In genomic region chr1:232648316-232648715, GRCh38 we compare ENCODE assay signal across 27 cellular contexts. TPM values are rescaled to one million over a fixed set of nuclear protein-coding genes. Genes with fewer than 3 reads are reported as not detected.
DNase-seq lines count a peak whose midpoint lies in the region; ATAC-seq, FAIRE-seq and TF ChIP-seq lines count a peak whose summit lies in the region.
"Had no signal": no experiment of that assay in that cellular context is flagged by ENCODE, and none has a peak within 500 bp of the region (broad histone marks: within the 10 kb centered on the region; RNA-seq: fewer than 3 reads in every experiment).

No MANE protein-coding gene starts in this region.

- H3K4me2 ChIP-seq in osteoblast (ENCODE audit: insufficient read depth, low read length): no peak overlapping the region
- H3K4me2 ChIP-seq: KMS-11 had no signal

- H3K27ac Mint-ChIP-seq in stimulated activated naive CD8-positive, alpha-beta T cell treated with anti-CD3 and anti-CD28 coated beads, Interleukin-15, amount 100 ng/mL, for 72 hours: no peak overlapping the region
- H3K27ac Mint-ChIP-seq: CD8-positive, alpha-beta T cell; dendritic cell treated with granulocyte-macrophage colony-stimulating factor and Interleukin-4, amounts not matched to agents 40 ng/mL and 50 ng/mL, for 4 days; nephron progenitor cell had no signal

- no peaks in the 10 kb centered on the region for H3K9me3 ChIP-seq in osteoblast (ENCODE audit: low read depth, low read length)
- H3K9me3 ChIP-seq in small intestine (ENCODE audit: control insufficient read depth, low read depth): no peaks in the 10 kb centered on the region
- H3K9me3 ChIP-seq: right lobe of liver had no signal

- peak; percentile 14 for ATAC-seq in stimulated activated naive CD8-positive, alpha-beta T cell treated with anti-CD3 and anti-CD28 coated beads, Interleukin-15, Interleukin-2, amounts not matched to agents 100 U/mL and 50 U/mL, for 24 hours
- no peak for ATAC-seq in stimulated activated naive CD8-positive, alpha-beta T cell treated with anti-CD3 and anti-CD28 coated beads, Interleukin-15, amount 100 ng/mL, for 72 hours
- no peak for ATAC-seq in foreskin keratinocyte
- ATAC-seq: CD8-positive, alpha-beta T cell; GM12878; left lobe of liver; right lobe of liver had no signal

- no peaks in the 10 kb centered on the region for H3K27me3 ChIP-seq in osteoblast (ENCODE audit: insufficient read depth, low read length)
- no peaks in the 10 kb centered on the region for H3K27me3 ChIP-seq in small intestine (ENCODE audit: control insufficient read depth in 2 of 2, insufficient read depth in 2 of 2, low read length in 2 of 2)
- H3K27me3 ChIP-seq in foreskin keratinocyte: no peaks in the 10 kb centered on the region
- H3K27me3 ChIP-seq: right lobe of liver, transverse colon had no signal

- H3K27ac ChIP-seq in osteoblast (ENCODE audit: low read depth, low read length) (no peak overlapping the region), small intestine (ENCODE audit: low read depth in 1 of 2, low read length in 1 of 2) (no peak overlapping the region), foreskin keratinocyte (no peak overlapping the region)
- H3K27ac ChIP-seq: KMS-11, right lobe of liver, transverse colon had no signal

- no peak overlapping the region for H3K4me3 Mint-ChIP-seq in stimulated activated naive CD8-positive, alpha-beta T cell treated with anti-CD3 and anti-CD28 coated beads, Interleukin-15, amount 100 ng/mL, for 72 hours
- H3K4me3 Mint-ChIP-seq: CD8-positive, alpha-beta T cell; dendritic cell treated with granulocyte-macrophage colony-stimulating factor and Interleukin-4, amounts not matched to agents 40 ng/mL and 50 ng/mL, for 4 days; nephron progenitor cell had no signal

- H3K4me3 ChIP-seq in choroid plexus epithelial cell (ENCODE audit: low read depth, low read length): no peak overlapping the region
- H3K4me3 ChIP-seq in osteoblast (ENCODE audit: insufficient read depth, low read length): no peak overlapping the region
- no peak overlapping the region for H3K4me3 ChIP-seq in small intestine (ENCODE audit: low read depth in 1 of 2, low read length in 2 of 2)
- H3K4me3 ChIP-seq: GM12878, right lobe of liver, transverse colon had no signal

- H3K4me1 Mint-ChIP-seq in stimulated activated naive CD8-positive, alpha-beta T cell treated with anti-CD3 and anti-CD28 coated beads, Interleukin-15, amount 100 ng/mL, for 72 hours: no peaks in the 10 kb centered on the region

- peaks cover 0 to 3% of the 10 kb centered on the region in 2 donors for H3K9me3 Mint-ChIP-seq in stimulated activated naive CD8-positive, alpha-beta T cell treated with anti-CD3 and anti-CD28 coated beads, Interleukin-15, amount 100 ng/mL, for 72 hours
- H3K9me3 Mint-ChIP-seq: CD8-positive, alpha-beta T cell had no signal

- TF ChIP-seq CTCF in choroid plexus epithelial cell (conservative IDR thresholded peaks at IDR 0.05; ENCODE audit: low read depth, low read length) (no peak), osteoblast (IDR thresholded peaks at IDR 0.05; ENCODE audit: extremely low read depth, low read depth, low read length) (no peak), foreskin keratinocyte (conservative IDR thresholded peaks at IDR 0.05) (no peak)

- no peaks in the 10 kb centered on the region for H4K20me1 ChIP-seq in osteoblast (ENCODE audit: insufficient read depth, low read length)

- no peaks in the 10 kb centered on the region for H3K79me2 ChIP-seq in osteoblast (ENCODE audit: insufficient read depth, low read length)

- H2AFZ ChIP-seq in osteoblast (ENCODE audit: low read length): no peak overlapping the region

- FAIRE-seq in small intestine (lab: Jason Lieb, UNC): no peak
- FAIRE-seq: A204.1, endometrium, GM12878, H1 had no signal

- 50 to 56% (median 54%) methylated on average over 3 of the region's 3 CpGs for WGBS in small intestine, 3 donors

- no peak for DNase-seq in stimulated activated naive CD8-positive, alpha-beta T cell treated with anti-CD3 and anti-CD28 coated beads, Interleukin-15, Interleukin-2, amounts not matched to agents 100 U/mL and 50 U/mL, for 24 hours
- no peak for DNase-seq in stimulated activated naive CD8-positive, alpha-beta T cell treated with anti-CD3 and anti-CD28 coated beads, Interleukin-15, amount 100 ng/mL, for 72 hours
- DNase-seq in choroid plexus epithelial cell (ENCODE audit: low read depth) (peak; percentile 56), islet precursor cell (peak; percentile 78), osteoblast (ENCODE audit: insufficient read length, low spot score, missing footprints) (no peak), small intestine (no peak), amygdala (lab: John Stamatoyannopoulos, UW) (no peak), foreskin keratinocyte (no peak)
- DNase-seq: activated CD8-positive, alpha-beta memory T cell treated with anti-CD3 and anti-CD28 coated beads for 24 hours; activated gamma-delta T cell treated with Interleukin-2 at 50 U/mL for 16 hours; activated T-cell treated with anti-CD3 and anti-CD28 coated beads, Interleukin-2, amount 50 U/mL, for 1 hour; AML-193; CD8-positive, alpha-beta T cell; DMS153; NCI-H1694 treated with DMSO at 0.1 percent for 48 hours; NCI-H2171 treated with DMSO at 0.1 percent for 48 hours; NCI-H526; nephron progenitor cell; right lobe of liver; transverse colon had no signal

- H3K4me1 ChIP-seq in osteoblast (ENCODE audit: insufficient read depth, low read length) (no peaks in the 10 kb centered on the region), small intestine (ENCODE audit: control insufficient read depth in 2 of 2, insufficient read depth in 1 of 2, low read depth in 1 of 2, low read length in 1 of 2) (no peaks in the 10 kb centered on the region), foreskin keratinocyte (no peaks in the 10 kb centered on the region)
- H3K4me1 ChIP-seq: right lobe of liver, transverse colon had no signal

- no peaks in the 10 kb centered on the region for H3K27me3 Mint-ChIP-seq in stimulated activated naive CD8-positive, alpha-beta T cell treated with anti-CD3 and anti-CD28 coated beads, Interleukin-15, amount 100 ng/mL, for 72 hours

- H3K36me3 ChIP-seq in osteoblast (ENCODE audit: insufficient read depth, low read length) (no peaks in the 10 kb centered on the region), small intestine (ENCODE audit: control insufficient read depth in 2 of 2, insufficient read depth in 2 of 2, low read length in 2 of 2) (no peaks in the 10 kb centered on the region)
- H3K36me3 ChIP-seq: right lobe of liver, transverse colon had no signal

RNA-seq across cellular contexts. Expression of gene SIPA1L2, which starts 18.4 kb away (rescaled TPM):
- total RNA-seq in osteoblast (6.9 and 8.0 TPM in 2 replicates), foreskin keratinocyte (1.2 and 1.3 TPM in 2 replicates)
- polyA plus RNA-seq in small intestine (10 to 100 TPM in 1 of 3 donors, 1 to 10 TPM in 2; 4.1 to 10.4 (median 4.5) TPM), foreskin keratinocyte (0.20 and 0.26 TPM in 2 replicates)

Comparison
In these comparisons a context has a peak if more than half of its experiments do, and no peak if none do; other contexts are left out.
1. DNase-seq: peak in choroid plexus epithelial cell (single experiment) and islet precursor cell (single experiment); none in stimulated activated naive CD8-positive, alpha-beta T cell treated with anti-CD3 and anti-CD28 coated beads, Interleukin-15, Interleukin-2, amounts not matched to agents 100 U/mL and 50 U/mL, for 24 hours (single experiment), stimulated activated naive CD8-positive, alpha-beta T cell treated with anti-CD3 and anti-CD28 coated beads, Interleukin-15, amount 100 ng/mL, for 72 hours (0 of 2), osteoblast (single experiment), small intestine (single experiment), amygdala (0 of 56) and foreskin keratinocyte (0 of 2).